ENCODE assay signal across 16 cellular contexts in the genomic region with DNA sequence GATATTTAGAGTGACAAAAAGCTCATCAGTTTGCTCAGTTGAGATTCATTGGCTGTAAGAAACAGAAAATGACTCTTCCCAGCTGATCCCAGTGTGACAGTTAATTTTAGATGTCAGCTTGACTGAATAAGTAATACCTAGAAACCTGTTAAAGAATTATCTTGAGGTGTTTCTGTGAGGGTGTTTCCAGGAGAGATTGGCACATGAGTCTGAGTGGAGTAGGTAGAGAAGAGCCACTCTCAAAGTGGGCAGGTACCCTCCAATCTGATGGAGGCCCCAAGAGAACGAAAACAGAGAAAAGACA.
DNase-seq lines count a peak whose midpoint lies in the region; ATAC-seq and TF ChIP-seq lines count a peak whose summit lies in the region.
"Had no signal": no experiment of that assay in that cellular context is flagged by ENCODE, and none has a peak within 500 bp of the region (broad histone marks: within the 10 kb centered on the region; RNA-seq: fewer than 3 reads in every experiment).

No MANE protein-coding gene starts in this region.

- H3K9me3 ChIP-seq in AG04450 (ENCODE audit: control insufficient read depth, insufficient read depth, low read length) (no peaks in the 10 kb centered on the region), mesenchymal stem cell (ENCODE audit: control insufficient read depth, low read length) (no peaks in the 10 kb centered on the region)
- H3K9me3 ChIP-seq: MG63 had no signal

- H3K27me3 ChIP-seq in AG04450 (ENCODE audit: control insufficient read depth, insufficient read depth, low read length) (no peaks in the 10 kb centered on the region), brain microvascular endothelial cell (replicated peaks) (no peaks in the 10 kb centered on the region), mesenchymal stem cell (ENCODE audit: control insufficient read depth in 1 of 2, insufficient read depth in 1 of 2, low read length in 2 of 2) (no peaks in the 10 kb centered on the region)
- H3K27me3 ChIP-seq: MG63 had no signal

- H2AK5ac ChIP-seq in mesenchymal stem cell (ENCODE audit: low read length, severe bottlenecking) = no peak overlapping the region

- CTCF ChIA-PET in AG04450 (lab: Charles Lee) = interaction anchor here (0.5 to 1.5 kb wide), 9 partner anchors 14 to 243 kb away, joined by 3 to 5 read pairs (median 4); no protein-coding TSS in a partner anchor

- H3K23ac ChIP-seq in mesenchymal stem cell (ENCODE audit: low read length in 2 of 2) = no peak overlapping the region

- WGBS in mesenchymal stem cell = 84% methylated on average over 1 of the region's 1 CpG

- ATAC-seq in HG03457 (IDR thresholded peaks at IDR 0.05; ENCODE audit: unreplicated experiment) = no peak
- ATAC-seq: K562 had no signal

- peak overlapping the region; percentile 25 for H3K27ac ChIP-seq in AG04450 (ENCODE audit: low read depth, low read length)
- peak overlapping the region; percentile 26 for H3K27ac ChIP-seq in brain microvascular endothelial cell
- H3K27ac ChIP-seq in mesenchymal stem cell (ENCODE audit: low read length, poor library complexity, severe bottlenecking) = peak overlapping the region; percentile 49

- no peak overlapping the region for H3K4me2 ChIP-seq in mesenchymal stem cell (ENCODE audit: low read length, poor library complexity, severe bottlenecking)

- H3K14ac ChIP-seq in mesenchymal stem cell (ENCODE audit: low read length in 2 of 2) = no peak overlapping the region

- H3K4me3 ChIP-seq in AG04450 (ENCODE audit: low read depth, low read length) = no peak overlapping the region
- H3K4me3 ChIP-seq in brain microvascular endothelial cell (ENCODE audit: low read depth, low read length) = no peak overlapping the region
- H3K4me3 ChIP-seq in mesenchymal stem cell (ENCODE audit: insufficient read depth in 1 of 2, low read depth in 1 of 2, low read length in 2 of 2) = no peak overlapping the region
- H3K4me3 ChIP-seq: K562, MG63 had no signal

- in situ Hi-C loops in brain microvascular endothelial cell (cut with HindIII; ENCODE audit: low pct_ligation_motif_present, low sequenced_read_pairs) = no loop called here

- H2BK12ac ChIP-seq in mesenchymal stem cell (ENCODE audit: low read length in 2 of 2) = no peak overlapping the region

- TF ChIP-seq CTCF in AG04450 (IDR thresholded peaks at IDR 0.05; ENCODE audit: low read depth, low read length) (no peak), brain microvascular endothelial cell (IDR thresholded peaks at IDR 0.05; ENCODE audit: low read depth, low read length, missing control alignments) (no peak)

- POLR2A ChIA-PET in AG04450 (lab: Yijun Ruan, JAX) = interaction anchor here (0.7 to 1.5 kb wide), 5 partner anchors 10 to 509 kb away, joined by 3 to 10 read pairs (median 4); no protein-coding TSS in a partner anchor

- H2BK15ac ChIP-seq in mesenchymal stem cell (ENCODE audit: low read depth, poor library complexity, severe bottlenecking) = no peak overlapping the region

- no peak for DNase-seq in AG04450 (ENCODE audit: low read depth, low spot score)
- no peak for DNase-seq in brain microvascular endothelial cell
- no peak for DNase-seq in mesenchymal stem cell
- peak; percentile 49 for DNase-seq in putamen (ENCODE audit: low spot score)
- DNase-seq in NCI-H526 (lab: John Stamatoyannopoulos, UW) = no peak
- DNase-seq in RPMI8226 = no peak
- no peak for DNase-seq in NCI-H2196 treated with DMSO at 0.1 percent for 48 hours (lab: John Stamatoyannopoulos, UW; ENCODE audit: unreplicated experiment)
- DNase-seq: 8988T; NCI-H1436; NCI-H187 treated with DMSO at 0.1 percent for 48 hours; NCI-H774; NK-92 treated with Interleukin-12 subunit alpha and Interleukin-12 subunit beta, amount 100 ng/mL, for 24 hours; SIG-M5 had no signal

- H3K4ac ChIP-seq in mesenchymal stem cell (ENCODE audit: low read depth in 1 of 2, low read length in 2 of 2) = no peak overlapping the region

- no peaks in the 10 kb centered on the region for H3K79me1 ChIP-seq in mesenchymal stem cell (replicated peaks; ENCODE audit: low read length, poor library complexity, severe bottlenecking)

- H3K9ac ChIP-seq in mesenchymal stem cell (ENCODE audit: low read length) = no peak overlapping the region

- no peak overlapping the region for H2BK5ac ChIP-seq in mesenchymal stem cell (ENCODE audit: low read depth, low read length, poor library complexity, severe bottlenecking)

- no peak overlapping the region for H2BK120ac ChIP-seq in mesenchymal stem cell (ENCODE audit: low read depth, low read length)

- H3K4me1 ChIP-seq in mesenchymal stem cell (ENCODE audit: control insufficient read depth, insufficient read depth, low read depth, low read length) = peaks cover 3% of the 10 kb centered on the region

- no peak overlapping the region for H4K91ac ChIP-seq in mesenchymal stem cell (ENCODE audit: low read length)

- H3K36me3 ChIP-seq in brain microvascular endothelial cell (replicated peaks) (no peaks in the 10 kb centered on the region), mesenchymal stem cell (ENCODE audit: control insufficient read depth in 1 of 2, insufficient read depth in 2 of 2, low read depth in 1 of 2, low read length in 2 of 2) (no peaks in the 10 kb centered on the region)
- H3K36me3 ChIP-seq: MG63 had no signal

- H3K18ac ChIP-seq in mesenchymal stem cell (ENCODE audit: low read depth in 1 of 2, low read length in 2 of 2) = no peak overlapping the region

- no peak overlapping the region for H2AFZ ChIP-seq in mesenchymal stem cell (ENCODE audit: low read depth, low read length)

- H4K8ac ChIP-seq in mesenchymal stem cell (ENCODE audit: low read length) = no peak overlapping the region
